21 cellular contexts compared by ENCODE assay signal in genomic region chr11:83275888-83276641, GRCh38. TPM values are rescaled to one million over a fixed set of nuclear protein-coding genes. Genes with fewer than 3 reads are reported as not detected.
DNase-seq lines count a peak whose midpoint lies in the region; ATAC-seq, FAIRE-seq and TF ChIP-seq lines count a peak whose summit lies in the region.
"Had no signal": no experiment of that assay in that cellular context is flagged by ENCODE, and none has a peak within 500 bp of the region (broad histone marks: within the 10 kb centered on the region; RNA-seq: fewer than 3 reads in every experiment).

No MANE protein-coding gene starts in this region.

- TF ChIP-seq CTCF in A549 (IDR thresholded peaks at IDR 0.05) (no peak), gastrocnemius medialis (IDR thresholded peaks at IDR 0.05 in 4 of 5, conservative IDR thresholded peaks at IDR 0.05 in 1 of 5) (no peak)

- H3K4me3 ChIP-seq in A549 (no peak overlapping the region), SK-N-MC (no peak overlapping the region), gastrocnemius medialis (no peak overlapping the region)
- H3K4me3 ChIP-seq: BLaER1 had no signal

- 88% methylated on average over 8 of the region's 8 CpGs for WGBS in A549 (ENCODE audit: missing lambda C conversion rate)

- H3K4me1 ChIP-seq in A549: peaks cover 6% of the 10 kb centered on the region; the same call in 1 of the 3 replicates
- H3K4me1 ChIP-seq in gastrocnemius medialis: peaks cover 0 to 3% of the 10 kb centered on the region in 2 donors
- H3K4me1 ChIP-seq: BLaER1 had no signal

- no peak for TF ChIP-seq EP300 in A549 (IDR thresholded peaks at IDR 0.05)

- no peak overlapping the region for H3K4me2 ChIP-seq in A549
- H3K4me2 ChIP-seq: BLaER1 had no signal

- no peaks in the 10 kb centered on the region for H3K9me3 ChIP-seq in A549
- H3K9me3 ChIP-seq in SK-N-MC (ENCODE audit: low read depth, low read length): no peaks in the 10 kb centered on the region
- no peaks in the 10 kb centered on the region for H3K9me3 ChIP-seq in gastrocnemius medialis
- H3K9me3 ChIP-seq: Caco-2 had no signal

- DNase-seq in NCI-H82 (lab: John Stamatoyannopoulos, UW): peak; percentile 6
- no peak for DNase-seq in NCI-H82 treated with DMSO at 0.1 percent for 48 hours (lab: John Stamatoyannopoulos, UW; ENCODE audit: unreplicated experiment)
- no peak for DNase-seq in A549 (ENCODE audit: low read depth in 1 of 2, low spot score in 1 of 2)
- DNase-seq in H54 (ENCODE audit: insufficient read length, low spot score): no peak
- DNase-seq in SK-N-MC (ENCODE audit: low read depth, low spot score): no peak
- no peak for DNase-seq in NCI-H226
- no peak for DNase-seq in gastrocnemius medialis
- DNase-seq in T-helper 9 cell: no peak
- DNase-seq: Caco-2; CD4-positive, CD25-positive, alpha-beta regulatory T cell; CD8-positive, alpha-beta T cell; DMS153; DND-41; GOT3; H7; HCEC 1CT had no signal

- H3K27me3 ChIP-seq in gastrocnemius medialis: no peaks in the 10 kb centered on the region
- H3K27me3 ChIP-seq: BLaER1 had no signal

- TF ChIP-seq RAD21 in A549 (conservative IDR thresholded peaks at IDR 0.05 in 1 of 2, IDR thresholded peaks at IDR 0.05 in 1 of 2): no peak

- peaks cover 67% of the 10 kb centered on the region for H3K36me3 ChIP-seq in SK-N-MC (ENCODE audit: insufficient read depth, low read length)
- peaks cover 6 to 85% of the 10 kb centered on the region in 2 donors for H3K36me3 ChIP-seq in gastrocnemius medialis

- H3K27ac ChIP-seq in A549 (no peak overlapping the region), SK-N-MC (peak overlapping the region; percentile 81), gastrocnemius medialis (no peak overlapping the region)
- H3K27ac ChIP-seq: 22Rv1, BLaER1, C4-2B had no signal

- in situ Hi-C loops in gastrocnemius medialis (cut with MboI; ENCODE audit: low sequenced_read_pairs in 4 of 4): loop anchor here in 1 of 4 donors (25.0 kb wide), 1 partner anchor 536 kb away; no protein-coding TSS in a partner anchor

- intact Hi-C loops in gastrocnemius medialis (cut with DNase I; ENCODE audit: low total_unique reads): no loop called here

- FAIRE-seq in A549 (lab: Jason Lieb, UNC): no peak
- FAIRE-seq in H54 (lab: Jason Lieb, UNC): peak; percentile 75
- FAIRE-seq: A204.1, G401.6 had no signal

- no peak for ATAC-seq in A549
- no peak for ATAC-seq in gastrocnemius medialis
- ATAC-seq: CD8-positive, alpha-beta T cell had no signal

- POLR2A ChIA-PET in A549 (lab: Yijun Ruan, JAX): interaction anchor here (2.3 kb wide), 1 partner anchor 10 kb away, joined by 13 read pairs; the partner anchor contains the start of gene CCDC90B

- H3K9ac ChIP-seq in SK-N-MC (ENCODE audit: insufficient read length): no peak overlapping the region
- H3K9ac ChIP-seq: BLaER1 had no signal

- TF ChIP-seq POLR2A in A549 (IDR thresholded peaks at IDR 0.05; ENCODE audit: low read length): no peak
- no peak for TF ChIP-seq POLR2A in H54 (IDR thresholded peaks at IDR 0.05; ENCODE audit: low read depth, low read length)
- TF ChIP-seq POLR2A in gastrocnemius medialis (IDR thresholded peaks at IDR 0.05): no peak

- CTCF ChIA-PET in A549 (lab: Yijun Ruan, JAX): interaction anchor here (0.6 to 1.8 kb wide), 5 partner anchors 9 to 1180 kb away, joined by 3 to 7 read pairs (median 4); no protein-coding TSS in a partner anchor

TF ChIP-seq in A549, 52 proteins besides CTCF, POLR2A, EP300 and RAD21:
- TF ChIP-seq FOSL2 (IDR thresholded peaks at IDR 0.05) (no peak), FOSL2 (CRISPR knock-in tag; IDR thresholded peaks at IDR 0.05) (no peak), USF2 (IDR thresholded peaks at IDR 0.05) (no peak), MAFK (IDR thresholded peaks at IDR 0.05; ENCODE audit: partially characterized antibody) (peak; percentile 88)

RNA-seq across cellular contexts. Expression of gene CCDC90B, which starts 10.1 kb away (rescaled TPM):
- 57.4 and 80.5 TPM in 2 replicates for polyA plus RNA-seq in A549 (2011; rRNA removed)
- 21.7 and 22.3 TPM in 2 replicates for polyA plus RNA-seq in A549 (2012; cell fraction: cytosol; rRNA removed)
- polyA plus RNA-seq in A549 (2012; cell fraction: nucleus; rRNA removed): 9.0 and 9.2 TPM in 2 replicates
- 63.7 to 65.9 TPM (median 65.5 TPM) in 3 replicates for polyA plus RNA-seq in A549 (2017; fragmentation: RNase III; extraction: RNeasy Plus Mini Kit Qiagen cat#74134 plus additional on column Dnase treatment)
- polyA minus RNA-seq in A549 (2011; rRNA and poly(A)+ RNA removed): 19.3 and 22.7 TPM in 2 replicates
- 10 to 100 TPM; 18.1 to 30.1 (median 22.8) TPM for total RNA-seq in gastrocnemius medialis
